In the genomic region with DNA sequence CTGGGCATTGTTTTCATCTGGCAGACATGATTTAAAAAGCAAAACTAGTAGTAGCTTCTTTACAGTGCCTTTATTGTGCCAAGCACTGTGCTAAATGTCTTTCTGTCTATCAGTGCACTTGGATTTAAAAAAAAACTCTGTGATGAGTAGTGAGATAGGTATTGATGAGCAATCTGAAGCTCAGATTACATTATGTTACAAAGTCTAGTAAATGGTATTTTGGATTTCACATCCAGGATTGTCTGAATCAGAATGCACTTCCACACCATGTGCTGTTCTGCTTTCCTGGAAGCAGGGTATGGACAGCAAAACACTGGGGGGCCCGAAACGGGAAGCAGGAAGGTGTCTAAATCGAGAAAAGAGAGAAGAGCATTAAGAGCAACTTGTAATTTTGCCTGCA, we compare ENCODE assay signal across 15 cellular contexts.
DNase-seq lines count a peak whose midpoint lies in the region; ATAC-seq, FAIRE-seq and TF ChIP-seq lines count a peak whose summit lies in the region.
"Had no signal": no experiment of that assay in that cellular context is flagged by ENCODE, and none has a peak within 500 bp of the region (broad histone marks: within the 10 kb centered on the region; RNA-seq: fewer than 3 reads in every experiment).

No MANE protein-coding gene starts in this region.

- WGBS in lower leg skin, 2 donors: 70 to 81% methylated on average over 3 of the region's 3 CpGs

- peak overlapping the region; percentile 57 for H3K27ac ChIP-seq in brain microvascular endothelial cell
- peak overlapping the region; percentile 33 for H3K27ac ChIP-seq in keratinocyte (ENCODE audit: control insufficient read depth, insufficient read depth, low read length)

- in situ Hi-C loops in brain microvascular endothelial cell (cut with HindIII; ENCODE audit: low pct_ligation_motif_present, low sequenced_read_pairs): no loop called here

- H3K4me2 ChIP-seq in keratinocyte (ENCODE audit: control insufficient read depth, extremely low read depth, insufficient read depth, low read depth, low read length): peak overlapping the region; percentile 42

- peak overlapping the region; percentile 44 for H2AFZ ChIP-seq in keratinocyte (ENCODE audit: control insufficient read depth, low read length)

- DNase-seq in EH (ENCODE audit: low read depth) (peak; percentile 85), MV-4-11 (lab: John Stamatoyannopoulos, UW) (peak; percentile 29), brain microvascular endothelial cell (peak; percentile 34), keratinocyte (ENCODE audit: low read depth, low spot score) (no peak), erythroblast (lab: John Stamatoyannopoulos, UW) (no peak), lower leg skin (ENCODE audit: low spot score in 2 of 2) (no peak), ureter (ENCODE audit: low spot score) (no peak)
- DNase-seq: NCI-H1105 treated with DMSO at 0.1 percent for 48 hours, NCI-H82, occipital lobe, small intestine had no signal

- no peak for ATAC-seq in GM21825 (IDR thresholded peaks at IDR 0.05; ENCODE audit: unreplicated experiment)
- ATAC-seq: activated CD4-positive, CD25-positive, alpha-beta regulatory T cell treated with anti-CD3 and anti-CD28 coated beads, Interleukin-2, amount 50 U/mL, for 24 hours; esophagus mucosa; left lobe of liver had no signal

- H3K4me3 ChIP-seq in brain microvascular endothelial cell (ENCODE audit: low read depth, low read length): no peak overlapping the region
- no peak overlapping the region for H3K4me3 ChIP-seq in keratinocyte (ENCODE audit: control insufficient read depth in 2 of 3, extremely low read depth in 1 of 3, insufficient read depth in 2 of 3, low read depth in 1 of 3, low read length in 3 of 3)
- H3K4me3 ChIP-seq in lower leg skin (ENCODE audit: low read depth, poor library complexity, severe bottlenecking): no peak overlapping the region

- no peaks in the 10 kb centered on the region for H3K9me1 ChIP-seq in keratinocyte (ENCODE audit: control insufficient read depth, extremely low read depth, insufficient read depth, low read length)

- TF ChIP-seq POLR2A in erythroblast (IDR thresholded peaks at IDR 0.05; ENCODE audit: low read length): no peak
- TF ChIP-seq POLR2A in lower leg skin (IDR thresholded peaks at IDR 0.05): no peak

- H3K4me1 ChIP-seq in keratinocyte (ENCODE audit: control insufficient read depth, extremely low read depth, insufficient read depth, low read length): peaks cover 7% of the 10 kb centered on the region

- TF ChIP-seq CTCF in brain microvascular endothelial cell (IDR thresholded peaks at IDR 0.05; ENCODE audit: low read depth, low read length, missing control alignments) (no peak), keratinocyte (optimal IDR thresholded peaks at IDR 0.05 in 1 of 3, IDR thresholded peaks at IDR 0.05 in 1 of 3, conservative IDR thresholded peaks at IDR 0.05 in 1 of 3; ENCODE audit: extremely low read depth in 1 of 3, insufficient read depth in 2 of 3, low read length in 3 of 3) (no peak), lower leg skin (IDR thresholded peaks at IDR 0.05) (no peak)

- H3K79me2 ChIP-seq in keratinocyte (ENCODE audit: control insufficient read depth, insufficient read depth, low read length): no peaks in the 10 kb centered on the region

- intact Hi-C loops in lower leg skin (cut with DNase I; ENCODE audit: low total_unique reads): no loop called here

- no peaks in the 10 kb centered on the region for H3K36me3 ChIP-seq in brain microvascular endothelial cell (replicated peaks)
- no peaks in the 10 kb centered on the region for H3K36me3 ChIP-seq in keratinocyte (ENCODE audit: control insufficient read depth in 2 of 2, extremely low read depth in 1 of 2, insufficient read depth in 2 of 2, low read length in 2 of 2)

- H4K20me1 ChIP-seq in keratinocyte (ENCODE audit: control insufficient read depth, extremely low read depth, insufficient read depth, low read length): no peaks in the 10 kb centered on the region

- no peaks in the 10 kb centered on the region for H3K27me3 ChIP-seq in brain microvascular endothelial cell (replicated peaks)
- H3K27me3 ChIP-seq in keratinocyte (ENCODE audit: control insufficient read depth, extremely low read depth, insufficient read depth, low read length): no peaks in the 10 kb centered on the region

- peak; percentile 70 for FAIRE-seq in keratinocyte (lab: Jason Lieb, UNC)
- FAIRE-seq: small intestine had no signal

- H3K9me3 ChIP-seq in keratinocyte (ENCODE audit: control insufficient read depth, low read depth, low read length): no peaks in the 10 kb centered on the region

- dilution Hi-C loops in keratinocyte (cut with MboI; ENCODE audit: extremely low pct_ligation_motif_present, low sequenced_read_pairs): no loop called here

- H3K9ac ChIP-seq in keratinocyte (ENCODE audit: control insufficient read depth, extremely low read depth, insufficient read depth, low read length): no peak overlapping the region

Comparison
In these comparisons a context has a peak if more than half of its experiments do, and no peak if none do; other contexts are left out.
1. DNase-seq: peak in EH (single experiment), MV-4-11 (single experiment) and brain microvascular endothelial cell (single experiment); none in keratinocyte (single experiment), erythroblast (0 of 2), lower leg skin (0 of 2) and ureter (single experiment).